Comparison of ENCODE assay signal across 18 cellular contexts in the genomic region with DNA sequence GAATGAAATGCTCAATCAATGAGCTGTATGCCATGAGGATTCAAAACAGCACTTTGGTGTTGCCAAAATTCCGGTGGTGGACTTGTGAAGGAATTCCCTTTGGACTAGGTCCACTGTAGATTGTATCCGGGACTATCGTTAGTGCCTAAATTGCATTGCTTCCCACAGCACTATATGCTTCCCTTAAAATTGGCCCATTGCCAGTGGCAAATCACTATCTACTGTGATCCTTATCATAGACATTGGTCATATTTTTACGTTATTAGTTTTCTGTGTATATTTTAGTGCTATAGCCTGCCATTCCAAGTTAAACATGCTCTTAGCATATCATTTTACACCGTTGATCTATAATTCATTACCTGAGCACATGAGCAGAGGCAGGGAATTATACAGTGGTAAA.
"Had no signal": no experiment of that assay in that cellular context is flagged by ENCODE, and none has a peak within 500 bp of the region (broad histone marks: within the 10 kb centered on the region; RNA-seq: fewer than 3 reads in every experiment).

No MANE protein-coding gene starts in this region.

- H3K9me3 ChIP-seq: esophagus squamous epithelium, mucosa of descending colon, ovary, sigmoid colon, spleen, testis, upper lobe of left lung had no signal

- H3K36me3 ChIP-seq: ovary had no signal

- DNase-seq: activated CD4-positive, alpha-beta T cell treated with anti-CD3 and anti-CD28 coated beads, Interleukin-2, amount 10 ng/mL, durations not matched to agents 7 days and 5 days; activated CD8-positive, alpha-beta T cell treated with anti-CD3 and anti-CD28 coated beads, Interleukin-2, amount 10 ng/mL, durations not matched to agents 7 days and 5 days; activated naive CD4-positive, alpha-beta T cell treated with anti-CD3 and anti-CD28 coated beads for 36 hours; activated T-cell treated with anti-CD3 and anti-CD28 coated beads, Interleukin-2, amount 50 U/mL, for 4 hours; caudate nucleus; effector memory CD8-positive, alpha-beta T cell; esophagus squamous epithelium; mesenchymal stem cell; naive thymus-derived CD4-positive, alpha-beta T cell; ovary; sigmoid colon; spleen; stimulated activated CD4-positive, alpha-beta T cell treated with anti-CD3 and anti-CD28 coated beads, Interleukin-4, amount 100 ng/mL, for 4 hours; testis; upper lobe of left lung had no signal

- H3K4me3 ChIP-seq: esophagus squamous epithelium, mucosa of descending colon, ovary, spleen had no signal

- H3K27me3 ChIP-seq: esophagus squamous epithelium, ovary, sigmoid colon, spleen, testis, upper lobe of left lung had no signal

- ATAC-seq: activated CD4-positive, CD25-positive, alpha-beta regulatory T cell treated with anti-CD3 and anti-CD28 coated beads, Interleukin-2, amount 50 U/mL, for 24 hours; activated CD8-positive, alpha-beta T cell treated with anti-CD3 and anti-CD28 coated beads, Interleukin-2, amount 10 ng/mL, durations not matched to agents 7 days and 5 days; activated T-cell treated with anti-CD3 and anti-CD28 coated beads, Interleukin-2, amount 50 U/mL, for 4 hours; effector memory CD8-positive, alpha-beta T cell; mucosa of descending colon; naive thymus-derived CD4-positive, alpha-beta T cell; stimulated activated memory B cell treated with anti-CD40 and anti-IgM and Interleukin-4, amounts not matched to agents 10 μg/mL and 1 μg/mL and 100 μg/mL, for 72 hours had no signal
